In the genomic region with DNA sequence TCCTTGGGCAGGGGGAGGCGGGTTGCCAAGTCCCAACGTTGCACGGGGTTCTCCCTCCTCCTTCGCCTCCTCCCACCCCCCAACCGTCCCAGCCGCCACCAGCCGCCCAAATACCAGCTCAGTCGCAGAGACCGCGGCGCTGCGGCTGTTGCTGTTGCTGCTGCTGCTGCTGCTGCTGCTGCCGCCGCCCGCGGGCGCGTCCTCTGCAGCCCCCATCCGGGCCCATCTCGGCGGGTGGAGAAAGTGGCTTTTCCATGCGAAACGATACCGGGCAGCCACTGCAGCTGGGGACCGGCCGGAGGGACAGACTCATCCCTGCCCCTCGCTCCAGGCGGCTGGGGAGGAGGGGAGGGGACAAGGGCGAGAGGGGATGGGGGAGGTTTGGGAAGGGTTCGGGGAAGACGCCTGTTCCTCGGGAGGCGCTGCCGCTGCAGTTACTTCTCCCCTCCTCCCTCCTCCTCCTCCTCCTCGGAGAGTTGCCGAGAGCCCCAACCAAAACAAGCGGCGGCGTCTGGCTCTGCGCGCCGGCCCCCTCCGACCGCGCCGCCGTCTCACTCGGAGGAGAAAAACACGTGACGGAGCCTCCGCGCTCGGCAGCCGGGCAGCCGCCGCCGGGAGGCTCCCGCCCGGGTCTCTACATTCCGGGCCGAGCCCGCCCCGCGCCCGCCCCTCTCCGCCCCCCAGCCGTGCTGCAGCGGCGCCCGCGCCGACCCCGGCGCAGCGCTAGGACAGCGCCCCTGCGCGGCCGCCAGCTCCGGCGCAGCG, we compare ENCODE assay signal across 8 cellular contexts. TPM values are rescaled to one million over a fixed set of nuclear protein-coding genes. Genes with fewer than 3 reads are reported as not detected.
A peak's percentile ranks its signal among the peaks of the same experiment; 100 is the strongest.
DNase-seq lines count a peak whose midpoint lies in the region; ATAC-seq and TF ChIP-seq lines count a peak whose summit lies in the region.

A gene with protein sequence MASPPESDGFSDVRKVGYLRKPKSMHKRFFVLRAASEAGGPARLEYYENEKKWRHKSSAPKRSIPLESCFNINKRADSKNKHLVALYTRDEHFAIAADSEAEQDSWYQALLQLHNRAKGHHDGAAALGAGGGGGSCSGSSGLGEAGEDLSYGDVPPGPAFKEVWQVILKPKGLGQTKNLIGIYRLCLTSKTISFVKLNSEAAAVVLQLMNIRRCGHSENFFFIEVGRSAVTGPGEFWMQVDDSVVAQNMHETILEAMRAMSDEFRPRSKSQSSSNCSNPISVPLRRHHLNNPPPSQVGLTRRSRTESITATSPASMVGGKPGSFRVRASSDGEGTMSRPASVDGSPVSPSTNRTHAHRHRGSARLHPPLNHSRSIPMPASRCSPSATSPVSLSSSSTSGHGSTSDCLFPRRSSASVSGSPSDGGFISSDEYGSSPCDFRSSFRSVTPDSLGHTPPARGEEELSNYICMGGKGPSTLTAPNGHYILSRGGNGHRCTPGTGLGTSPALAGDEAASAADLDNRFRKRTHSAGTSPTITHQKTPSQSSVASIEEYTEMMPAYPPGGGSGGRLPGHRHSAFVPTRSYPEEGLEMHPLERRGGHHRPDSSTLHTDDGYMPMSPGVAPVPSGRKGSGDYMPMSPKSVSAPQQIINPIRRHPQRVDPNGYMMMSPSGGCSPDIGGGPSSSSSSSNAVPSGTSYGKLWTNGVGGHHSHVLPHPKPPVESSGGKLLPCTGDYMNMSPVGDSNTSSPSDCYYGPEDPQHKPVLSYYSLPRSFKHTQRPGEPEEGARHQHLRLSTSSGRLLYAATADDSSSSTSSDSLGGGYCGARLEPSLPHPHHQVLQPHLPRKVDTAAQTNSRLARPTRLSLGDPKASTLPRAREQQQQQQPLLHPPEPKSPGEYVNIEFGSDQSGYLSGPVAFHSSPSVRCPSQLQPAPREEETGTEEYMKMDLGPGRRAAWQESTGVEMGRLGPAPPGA (N-terminal part only) (minus strand): TSS at position 610 of the 765 bp plus-strand sequence. CDS start 1,082 bp downstream, outside the sequence.

- DNase-seq in NCI-H2227 treated with DMSO at 0.1 percent for 48 hours (lab: John Stamatoyannopoulos, UW) = peak; percentile 71
- peak; percentile 27 to 37 for DNase-seq in activated CD4-positive, alpha-beta T cell treated with anti-CD3 and anti-CD28 coated beads, Interleukin-2, amount 50 U/mL, for 24 hours (ENCODE audit: low read depth in 1 of 2, low spot score in 1 of 2)
- peak; percentile 56 for DNase-seq in effector CD4-positive, alpha-beta T cell
- peak; percentile 61 for DNase-seq in lung (ENCODE audit: low spot score)
- peak; percentile 25 for DNase-seq in stimulated activated CD8-positive, alpha-beta memory T cell treated with anti-CD3 and anti-CD28 coated beads, Interleukin-12 subunit alpha, Interleukin-12 subunit beta, amount 100 ng/mL, for 24 hours (ENCODE audit: extremely low read depth)

- H3K27ac ChIP-seq in ACC112 (ENCODE audit: low read depth, low read length) = peak within 1 kb of the TSS; percentile 60
- peak within 1 kb of the TSS; percentile 74 to 89 for H3K27ac ChIP-seq in lung (ENCODE audit: low read depth in 1 of 2, low read length in 1 of 2)

- H3K79me2 ChIP-seq in ACC112 (ENCODE audit: control insufficient read depth, insufficient read depth, low read length, unreplicated experiment) = peaks cover 51% of the 10 kb centered on the region

- ATAC-seq in GM18517 (IDR thresholded peaks at IDR 0.05; ENCODE audit: unreplicated experiment) = peak; percentile 34
- peak; percentile 42 for ATAC-seq in HG03025 (IDR thresholded peaks at IDR 0.05; ENCODE audit: low FRiP score, unreplicated experiment)
- ATAC-seq in lung (ENCODE audit: insufficient read depth, low FRiP score) = peak; percentile 55

- peak within 1 kb of the TSS; percentile 95 for H3K4me3 ChIP-seq in ACC112 (ENCODE audit: low read depth, low read length)
- H3K4me3 ChIP-seq in lung = peak within 1 kb of the TSS; percentile 64

- peak within 1 kb of the TSS; percentile 23 for H2AFZ ChIP-seq in ACC112 (ENCODE audit: low read length, unreplicated experiment)

- WGBS in lung, 2 donors = 0% methylated on average over 63 to 80 of the region's 82 CpGs

- H3K36me3 ChIP-seq in ACC112 (ENCODE audit: insufficient read depth, low read length) (peaks cover 22% of the 10 kb centered on the region; the same call in 1 of the 2 replicates), lung (ENCODE audit: control insufficient read depth in 2 of 2, insufficient read depth in 2 of 2, low read length in 2 of 2) (no peaks in the 10 kb centered on the region)

- H3K27me3 ChIP-seq in ACC112 (ENCODE audit: insufficient read depth, low read length) (no peaks in the 10 kb centered on the region), lung (ENCODE audit: control insufficient read depth, insufficient read depth) (no peaks in the 10 kb centered on the region)

- H3K9me3 ChIP-seq in lung (ENCODE audit: control insufficient read depth in 2 of 2, insufficient read depth in 1 of 2, low read length in 1 of 2) = peaks cover 0 to 4% of the 10 kb centered on the region in 2 donors

- H3K4me1 ChIP-seq in ACC112 (ENCODE audit: control insufficient read depth, insufficient read depth, low read length, unreplicated experiment) (peaks cover 38% of the 10 kb centered on the region), lung (ENCODE audit: control insufficient read depth in 2 of 2, insufficient read depth in 2 of 2, low read length in 2 of 2) (peaks cover 0 to 13% of the 10 kb centered on the region in 2 donors)

- TF ChIP-seq CTCF in lung (IDR thresholded peaks at IDR 0.05; ENCODE audit: control extremely low read depth, extremely low read depth) = no peak

RNA-seq across cellular contexts. Expression of the gene that starts here (rescaled TPM):
- total RNA-seq in lung = 10 to 100 TPM; 10.9 to 36.7 TPM
- 1 to 10 TPM; 3.1 to 4.9 TPM for polyA plus RNA-seq in lung

Comparison
In these comparisons a context has a peak if more than half of its experiments do, and no peak if none do; other contexts are left out.
1. Peak in every context shown above with its lines: DNase-seq, ATAC-seq, H3K4me3 ChIP-seq and H3K27ac ChIP-seq.